8 cellular contexts compared by ENCODE assay signal in genomic region chr17:38704645-38705522, GRCh38. TPM values are rescaled to one million over a fixed set of nuclear protein-coding genes. Genes with fewer than 3 reads are reported as not detected.
DNase-seq lines count a peak whose midpoint lies in the region; ATAC-seq and TF ChIP-seq lines count a peak whose summit lies in the region.

MLLT6 (plus strand) TSS chr17:38705273; CDS start chr17:38705633, 360 bp downstream.

- H3K4me3 Mint-ChIP-seq in activated naive CD4-positive, alpha-beta T cell treated with anti-CD3 and anti-CD28 coated beads for 36 hours: peak within 1 kb of the TSS; percentile 100

- peaks cover 53% of the 10 kb centered on the region for H3K4me1 ChIP-seq in DND-41 (ENCODE audit: insufficient read depth, low read length)

- no peak for TF ChIP-seq EP300 in neural cell (conservative IDR thresholded peaks at IDR 0.05; ENCODE audit: poor library complexity, severe bottlenecking)

- no peaks in the 10 kb centered on the region for H3K27me3 ChIP-seq in DND-41 (ENCODE audit: insufficient read depth, low read length, poor library complexity)
- peaks cover 21% of the 10 kb centered on the region for H3K27me3 ChIP-seq in neural cell (ENCODE audit: insufficient read depth, low read depth, low read length)

- peak within 1 kb of the TSS; percentile 100 for H3K27ac Mint-ChIP-seq in activated naive CD4-positive, alpha-beta T cell treated with anti-CD3 and anti-CD28 coated beads for 36 hours

- peaks cover 29% of the 10 kb centered on the region for H4K20me1 ChIP-seq in DND-41 (ENCODE audit: insufficient read depth, low read length)
- no peaks in the 10 kb centered on the region for H4K20me1 ChIP-seq in neural cell (ENCODE audit: insufficient read depth)

- no peaks in the 10 kb centered on the region for H3K27me3 Mint-ChIP-seq in activated naive CD4-positive, alpha-beta T cell treated with anti-CD3 and anti-CD28 coated beads for 36 hours (ENCODE audit: low read depth)

- peak within 1 kb of the TSS; percentile 90 for H3K9ac ChIP-seq in DND-41 (ENCODE audit: low read depth, low read length)
- peak within 1 kb of the TSS; percentile 97 for H3K9ac ChIP-seq in SK-N-MC (ENCODE audit: insufficient read length)
- peak within 1 kb of the TSS; percentile 67 for H3K9ac ChIP-seq in neural cell (ENCODE audit: low read length)

- H3F3A ChIP-seq in neural cell (ENCODE audit: insufficient read depth, low read length, poor library complexity, severe bottlenecking): no peaks in the 10 kb centered on the region

- H2AFZ ChIP-seq in DND-41 (ENCODE audit: low read depth, low read length) (peak within 1 kb of the TSS; percentile 74), neural cell (ENCODE audit: low read depth, low read length) (peak within 1 kb of the TSS; percentile 65)

- H3K36me3 Mint-ChIP-seq in activated naive CD4-positive, alpha-beta T cell treated with anti-CD3 and anti-CD28 coated beads for 36 hours (ENCODE audit: low read depth): peaks cover 33% of the 10 kb centered on the region

- H3K9me3 Mint-ChIP-seq in activated naive CD4-positive, alpha-beta T cell treated with anti-CD3 and anti-CD28 coated beads for 36 hours: no peaks in the 10 kb centered on the region

- peaks cover 31% of the 10 kb centered on the region for H3K36me3 ChIP-seq in DND-41 (ENCODE audit: insufficient read depth, low read length)
- H3K36me3 ChIP-seq in SK-N-MC (ENCODE audit: insufficient read depth, low read length): peaks cover 6% of the 10 kb centered on the region; the same call in 1 of the 2 replicates
- H3K36me3 ChIP-seq in neural cell (ENCODE audit: insufficient read depth, low read length): no peaks in the 10 kb centered on the region

- H3K4me1 Mint-ChIP-seq in activated naive CD4-positive, alpha-beta T cell treated with anti-CD3 and anti-CD28 coated beads for 36 hours (ENCODE audit: low read depth): peaks cover 43% of the 10 kb centered on the region

- H3K9me2 ChIP-seq in neural cell (ENCODE audit: insufficient read depth, low read length): no peaks in the 10 kb centered on the region

- no peaks in the 10 kb centered on the region for H3K9me3 ChIP-seq in DND-41 (ENCODE audit: insufficient read depth, low read length, severe bottlenecking)
- no peaks in the 10 kb centered on the region for H3K9me3 ChIP-seq in SK-N-MC (ENCODE audit: low read depth, low read length)
- H3K9me3 ChIP-seq in neural cell (ENCODE audit: low read length): no peaks in the 10 kb centered on the region

- H3K79me2 ChIP-seq in DND-41 (ENCODE audit: insufficient read depth, low read length): peaks cover 60% of the 10 kb centered on the region
- H3K79me2 ChIP-seq in neural cell (replicated peaks; ENCODE audit: insufficient read depth, low read length): peaks cover 19% of the 10 kb centered on the region

- intact Hi-C loops in activated naive CD4-positive, alpha-beta T cell treated with anti-CD3 and anti-CD28 coated beads for 36 hours (cut with micrococcal nuclease): loop anchor here (5.0 kb wide), 1 partner anchor 1067 kb away; no protein-coding TSS in a partner anchor

- CTCF ChIA-PET in activated naive CD4-positive, alpha-beta T cell treated with anti-CD3 and anti-CD28 coated beads for 36 hours (lab: Charles Lee): interaction anchor here (1.0 to 1.7 kb wide), 5 partner anchors 8 to 30 kb away, joined by 3 to 7 read pairs (median 5); no protein-coding TSS in a partner anchor

- ATAC-seq in DND-41 (ENCODE audit: insufficient read depth, low read depth) (peak; percentile 33), HG03469 (IDR thresholded peaks at IDR 0.05; ENCODE audit: unreplicated experiment) (no peak)

- TF ChIP-seq CTCF in DND-41 (IDR thresholded peaks at IDR 0.05; ENCODE audit: borderline replicate concordance, extremely low read depth, low read length, poor library complexity, severe bottlenecking): no peak
- no peak for TF ChIP-seq CTCF in neural cell (IDR thresholded peaks at IDR 0.05; ENCODE audit: poor library complexity, severe bottlenecking)
- no peak for TF ChIP-seq CTCF in subcutaneous adipose tissue (IDR thresholded peaks at IDR 0.05; ENCODE audit: low read depth)

- H3K4me3 ChIP-seq in DND-41 (ENCODE audit: low read depth in 1 of 2, low read length in 2 of 2) (peak within 1 kb of the TSS; percentile 64 to 94), SK-N-MC (peak within 1 kb of the TSS; percentile 99), neural cell (ENCODE audit: low read length) (peak within 1 kb of the TSS; percentile 91)

- peak within 1 kb of the TSS; percentile 87 for H3K4me2 ChIP-seq in DND-41 (ENCODE audit: insufficient read depth, low read length)
- H3K4me2 ChIP-seq in neural cell (ENCODE audit: low read length): peak within 1 kb of the TSS; percentile 92

- no peak for TF ChIP-seq RAD21 in neural cell (conservative IDR thresholded peaks at IDR 0.05)

- H3K27ac ChIP-seq in DND-41 (ENCODE audit: low read length): peak within 1 kb of the TSS; percentile 99
- H3K27ac ChIP-seq in SK-N-MC: peak within 1 kb of the TSS; percentile 94
- no peak within 1 kb of the TSS for H3K27ac ChIP-seq in neural cell (ENCODE audit: low read length)

- DNase-seq in DND-41 (peak; percentile 83), M059J (ENCODE audit: low read depth) (peak; percentile 72), SK-N-MC (ENCODE audit: low read depth, low spot score) (no peak), foreskin melanocyte (peak; percentile 52)
- DNase-seq in activated naive CD4-positive, alpha-beta T cell treated with anti-CD3 and anti-CD28 coated beads for 36 hours: peak; percentile 71

TF ChIP-seq in neural cell, 6 proteins besides CTCF, POLR2A, EP300 and RAD21:
- no peak for TF ChIP-seq MXI1 (conservative IDR thresholded peaks at IDR 0.05; ENCODE audit: poor library complexity, severe bottlenecking)
- TF ChIP-seq TAF1 (IDR thresholded peaks at IDR 0.05; ENCODE audit: low read depth): no peak
- TF ChIP-seq REST (IDR thresholded peaks at IDR 0.05; ENCODE audit: borderline replicate concordance): no peak
- no peak for TF ChIP-seq SMC3 (conservative IDR thresholded peaks at IDR 0.05; ENCODE audit: poor library complexity)
- no peak for TF ChIP-seq EZH2 (IDR thresholded peaks at IDR 0.05; ENCODE audit: borderline replicate concordance, insufficient read depth, low read length, poor library complexity, severe bottlenecking)
- TF ChIP-seq POLR2AphosphoS5 (IDR thresholded peaks at IDR 0.05): no peak
TF ChIP-seq in neural cell: peak in this region for 0.

RNA-seq across cellular contexts. Expression of gene MLLT6, which starts in this region (rescaled TPM):
- 9.7 and 17.0 TPM in 2 replicates for total RNA-seq in M059J (2014; rRNA removed; shearing (Covaris generic))
- 100 to 1,000 TPM; 170 to 177 TPM for total RNA-seq in activated naive CD4-positive, alpha-beta T cell treated with anti-CD3 and anti-CD28 coated beads for 36 hours
- polyA plus RNA-seq in neural cell: 19.7 and 26.0 TPM in 2 replicates
- polyA minus RNA-seq in neural cell: 44.8 and 47.6 TPM in 2 replicates
- total RNA-seq in subcutaneous adipose tissue: 10 to 100 TPM; 25.2 to 95.1 (median 37.1) TPM
